Comparison of ENCODE assay signal across 8 cellular contexts in genomic region chr17:81295678-81296381, GRCh38. TPM values are rescaled to one million over a fixed set of nuclear protein-coding genes. Genes with fewer than 3 reads are reported as not detected.
DNase-seq lines count a peak whose midpoint lies in the region; ATAC-seq and TF ChIP-seq lines count a peak whose summit lies in the region.

No MANE protein-coding gene starts in this region.

- CTCF ChIA-PET in OCI-LY7 (lab: Charles Lee; ENCODE audit: unreplicated experiment) = interaction anchor here (0.6 to 1.3 kb wide), 4 partner anchors 49 to 1302 kb away, joined by 3 to 15 read pairs (median 4); no protein-coding TSS in a partner anchor

- peak overlapping the region; percentile 78 for H3K4me3 ChIP-seq in OCI-LY7 (ENCODE audit: low read depth, low read length, poor library complexity, severe bottlenecking)

- BruUV-seq in OCI-LY7 (replicated peaks; lab: Mats Ljungman, UMichigan) = TSS peak; percentile 87

- TF ChIP-seq CTCF in GM12874 (IDR thresholded peaks at IDR 0.05; ENCODE audit: insufficient read depth, low read depth, low read length) = peak; percentile 44
- peak; percentile 70 for TF ChIP-seq CTCF in OCI-LY7 (conservative IDR thresholded peaks at IDR 0.05; ENCODE audit: low read length)
- TF ChIP-seq CTCF in glutamatergic neuron (IDR thresholded peaks at IDR 0.05; ENCODE audit: partially characterized antibody, unreplicated experiment) = peak; percentile 28
- peak; percentile 52 for TF ChIP-seq CTCF in progenitor cell of endocrine pancreas (IDR thresholded peaks at IDR 0.05; ENCODE audit: unreplicated experiment)

- peak overlapping the region; percentile 49 for H3K27ac ChIP-seq in OCI-LY7 (ENCODE audit: low read depth, low read length, poor library complexity, severe bottlenecking)

- DNase-seq in 8988T = peak; percentile 62
- DNase-seq in OCI-LY7 (ENCODE audit: low spot score) = peak; percentile 89
- peak; percentile 53 for DNase-seq in activated naive CD4-positive, alpha-beta T cell treated with Interleukin-2 at 50 U/mL for 16 hours
- no peak for DNase-seq in glutamatergic neuron
- peak; percentile 37 for DNase-seq in progenitor cell of endocrine pancreas (ENCODE audit: low spot score, unreplicated experiment)

- intact Hi-C loops in OCI-LY7 (cut with micrococcal nuclease; ENCODE audit: unreplicated experiment) = loop anchor here (1.0 to 5.0 kb wide), 3 partner anchors 44 to 188 kb away; no protein-coding TSS in a partner anchor

- H3K36me3 ChIP-seq in OCI-LY7 (ENCODE audit: insufficient read depth, low read length) = no peaks in the 10 kb centered on the region

- H3K9me3 Mint-ChIP-seq in glutamatergic neuron (ENCODE audit: unreplicated experiment) (peaks cover 7% of the 10 kb centered on the region), progenitor cell of endocrine pancreas (ENCODE audit: low read depth) (no peaks in the 10 kb centered on the region)

- H2AFZ ChIP-seq in OCI-LY7 (ENCODE audit: low read length) = peak overlapping the region; percentile 92

- H3K4me1 Mint-ChIP-seq in glutamatergic neuron (ENCODE audit: low read depth, unreplicated experiment) (peaks cover 23% of the 10 kb centered on the region), progenitor cell of endocrine pancreas (ENCODE audit: low read depth) (peaks cover 18% of the 10 kb centered on the region)

- no peaks in the 10 kb centered on the region for H3K9me2 ChIP-seq in OCI-LY7 (ENCODE audit: insufficient read depth, low read length)

- H3K27ac Mint-ChIP-seq in glutamatergic neuron (ENCODE audit: unreplicated experiment) (peak overlapping the region; percentile 82), progenitor cell of endocrine pancreas (peak overlapping the region; percentile 96)

- H4K20me1 ChIP-seq in OCI-LY7 (ENCODE audit: insufficient read depth, low read length) = 0 out of 2 replicates have a peak, but pooled peaks cover 3% of the 10 kb centered on the region

- H3K36me3 Mint-ChIP-seq in glutamatergic neuron (ENCODE audit: unreplicated experiment) (no peaks in the 10 kb centered on the region), progenitor cell of endocrine pancreas (ENCODE audit: insufficient read depth) (peaks cover 1% of the 10 kb centered on the region)

- peak overlapping the region; percentile 83 for H3K4me2 ChIP-seq in OCI-LY7 (ENCODE audit: low read length)

- ATAC-seq in HG03439 (IDR thresholded peaks at IDR 0.05; ENCODE audit: unreplicated experiment) = peak; percentile 14
- no peak for ATAC-seq in GM18520 (IDR thresholded peaks at IDR 0.05; ENCODE audit: unreplicated experiment)

- H3K4me3 Mint-ChIP-seq in glutamatergic neuron (ENCODE audit: unreplicated experiment) = peak overlapping the region; percentile 90
- peak overlapping the region; percentile 92 for H3K4me3 Mint-ChIP-seq in progenitor cell of endocrine pancreas (ENCODE audit: low read depth)

- peaks cover 17% of the 10 kb centered on the region for H3K79me2 ChIP-seq in OCI-LY7 (ENCODE audit: insufficient read depth, low read depth, low read length)

- no peaks in the 10 kb centered on the region for H3K9me3 ChIP-seq in OCI-LY7 (ENCODE audit: low read length)

- H3K4me1 ChIP-seq in OCI-LY7 (ENCODE audit: insufficient read depth, low read length, poor library complexity, severe bottlenecking) = peaks cover 28% of the 10 kb centered on the region

- H3K27me3 Mint-ChIP-seq in glutamatergic neuron (ENCODE audit: unreplicated experiment) (peaks cover 13% of the 10 kb centered on the region), progenitor cell of endocrine pancreas (peaks cover 4% of the 10 kb centered on the region)

- POLR2A ChIA-PET in OCI-LY7 (lab: Charles Lee) = interaction anchor here (0.5 to 1.2 kb wide), 7 partner anchors 19 to 1953 kb away, joined by 3 to 4 read pairs (median 3); partner anchors contain the start of gene BAHCC1

RNA-seq across cellular contexts. Expression of gene SLC38A10, which starts 0.7 kb away (rescaled TPM):
- 50.5 and 56.0 TPM in 2 replicates for total RNA-seq in OCI-LY7 (2014; rRNA removed; shearing (Covaris generic))
- total RNA-seq in OCI-LY7 (2022) (147 and 150 TPM in 2 replicates), glutamatergic neuron (ENCODE audit: unreplicated experiment) (92.4 TPM), progenitor cell of endocrine pancreas (128 and 130 TPM in 2 replicates)

RNA-seq across cellular contexts. Expression of gene NDUFAF8, which starts 56.7 kb away (rescaled TPM):
- 129 and 161 TPM in 2 replicates for total RNA-seq in OCI-LY7 (2014; rRNA removed; shearing (Covaris generic))
- total RNA-seq in OCI-LY7 (2022) (151 and 165 TPM in 2 replicates), glutamatergic neuron (ENCODE audit: unreplicated experiment) (31.5 TPM), progenitor cell of endocrine pancreas (39.7 and 43.6 TPM in 2 replicates)

RNA-seq across cellular contexts. Expression of gene TEPSIN, which starts 57.0 kb away (rescaled TPM):
- total RNA-seq in OCI-LY7 (2014; rRNA removed; shearing (Covaris generic)) = 29.7 and 46.4 TPM in 2 replicates
- total RNA-seq in OCI-LY7 (2022) = 75.3 and 78.9 TPM in 2 replicates
- 85.7 TPM for total RNA-seq in glutamatergic neuron (ENCODE audit: unreplicated experiment)
- 57.4 and 63.2 TPM in 2 replicates for total RNA-seq in progenitor cell of endocrine pancreas
